29 cellular contexts compared by ENCODE assay signal in the genomic region with DNA sequence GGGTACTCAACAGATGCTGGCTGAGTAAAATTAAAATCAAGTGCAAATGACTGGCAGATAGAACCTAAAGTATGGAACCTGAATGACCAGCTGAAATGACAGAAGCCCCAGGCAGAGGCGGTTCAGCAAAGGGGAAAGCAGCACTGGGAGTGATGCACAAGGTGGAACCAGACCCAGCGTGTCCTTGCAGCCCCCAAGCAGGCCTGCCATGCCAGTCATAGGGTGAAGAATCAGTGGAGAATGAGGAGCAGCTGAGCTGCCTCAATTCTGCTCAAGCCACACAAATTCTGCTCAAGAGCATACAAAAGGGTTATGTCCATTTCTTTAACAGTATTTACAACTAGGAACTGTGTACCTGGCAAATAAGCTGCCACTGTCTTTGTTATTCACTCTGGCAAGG. TPM values are rescaled to one million over a fixed set of nuclear protein-coding genes. Genes with fewer than 3 reads are reported as not detected.
A peak's percentile ranks its signal among the peaks of the same experiment; 100 is the strongest.
DNase-seq lines count a peak whose midpoint lies in the region; ATAC-seq and TF ChIP-seq lines count a peak whose summit lies in the region.
"Had no signal": no experiment of that assay in that cellular context is flagged by ENCODE, and none has a peak within 500 bp of the region (broad histone marks: within the 10 kb centered on the region; RNA-seq: fewer than 3 reads in every experiment).

No MANE protein-coding gene starts in this region.

- H3K27ac Mint-ChIP-seq in activated CD8-positive, alpha-beta T cell treated with anti-CD3 and anti-CD28 coated beads, Interleukin-2, amount 10 ng/mL, durations not matched to agents 7 days and 5 days = peak overlapping the region; percentile 47
- H3K27ac Mint-ChIP-seq in activated CD8-positive, alpha-beta T cell treated with anti-CD3 and anti-CD28 coated beads for 36 hours = no peak overlapping the region

- no peak for TF ChIP-seq CTCF in activated CD8-positive, alpha-beta T cell treated with anti-CD3 and anti-CD28 coated beads for 36 hours (IDR thresholded peaks at IDR 0.05)
- TF ChIP-seq CTCF in dorsolateral prefrontal cortex (IDR thresholded peaks at IDR 0.05 in 54 of 56, conservative IDR thresholded peaks at IDR 0.05 in 2 of 56; ENCODE audit: low read depth in 1 of 56, partially characterized antibody in 56 of 56) (no peak), adrenal gland (IDR thresholded peaks at IDR 0.05) (no peak)

- CTCF ChIA-PET in activated CD8-positive, alpha-beta T cell treated with anti-CD3 and anti-CD28 coated beads, Interleukin-2, amount 10 ng/mL, durations not matched to agents 7 days and 5 days (lab: Charles Lee) = no interaction called here
- CTCF ChIA-PET in activated CD8-positive, alpha-beta T cell treated with anti-CD3 and anti-CD28 coated beads for 36 hours (lab: Charles Lee) = interaction anchor here (0.6 to 2.1 kb wide), 4 partner anchors 15 to 106 kb away, joined by 4 to 5 read pairs (median 4); no protein-coding TSS in a partner anchor

- no peaks in the 10 kb centered on the region for H3K27me3 Mint-ChIP-seq in activated CD8-positive, alpha-beta T cell treated with anti-CD3 and anti-CD28 coated beads, Interleukin-2, amount 10 ng/mL, durations not matched to agents 7 days and 5 days (ENCODE audit: low read depth)
- no peaks in the 10 kb centered on the region for H3K27me3 Mint-ChIP-seq in activated CD8-positive, alpha-beta T cell treated with anti-CD3 and anti-CD28 coated beads for 36 hours
- H3K27me3 Mint-ChIP-seq: activated CD4-positive, alpha-beta memory T cell treated with anti-CD3 and anti-CD28 coated beads for 36 hours had no signal

- peak overlapping the region; percentile 41 for H3K9ac ChIP-seq in muscle layer of colon (ENCODE audit: low read length)

- H3K4me3 ChIP-seq in dorsolateral prefrontal cortex = no peak overlapping the region
- H3K4me3 ChIP-seq in muscle layer of colon (ENCODE audit: low read depth in 1 of 2, low read length in 2 of 2) = no peak overlapping the region
- H3K4me3 ChIP-seq in adrenal gland = no peak overlapping the region
- H3K4me3 ChIP-seq: ascending aorta, colonic mucosa, HAP-1, ovary had no signal

- H3K27me3 ChIP-seq in dorsolateral prefrontal cortex = no peaks in the 10 kb centered on the region
- no peaks in the 10 kb centered on the region for H3K27me3 ChIP-seq in muscle layer of colon (ENCODE audit: control insufficient read depth in 1 of 2, insufficient read depth in 2 of 2, low read length in 2 of 2)
- no peaks in the 10 kb centered on the region for H3K27me3 ChIP-seq in adrenal gland
- H3K27me3 ChIP-seq: ascending aorta, BE2C, colonic mucosa, ovary had no signal

- H3K36me3 ChIP-seq in muscle layer of colon (ENCODE audit: insufficient read depth, low read length) (peaks cover 12% of the 10 kb centered on the region), adrenal gland (replicated peaks in 1 of 2) (peaks cover 0 to 21% of the 10 kb centered on the region in 2 donors)
- H3K36me3 ChIP-seq: ovary had no signal

- DNase-seq in activated CD8-positive, alpha-beta T cell treated with anti-CD3 and anti-CD28 coated beads, Interleukin-2, amount 10 ng/mL, durations not matched to agents 7 days and 5 days = no peak
- no peak for DNase-seq in activated CD8-positive, alpha-beta T cell treated with anti-CD3 and anti-CD28 coated beads for 36 hours
- DNase-seq in dorsolateral prefrontal cortex (peak in 2 of 10 donors; percentile 1 to 12), substantia nigra (lab: John Stamatoyannopoulos, UW) (no peak), adrenal gland (no peak), epidermal melanocyte (ENCODE audit: insufficient read length, low spot score) (no peak)
- DNase-seq: activated CD4-positive, alpha-beta memory T cell treated with anti-CD3 and anti-CD28 coated beads for 36 hours; activated CD4-positive, CD25-positive, alpha-beta regulatory T cell; activated naive CD4-positive, alpha-beta T cell treated with Interleukin-2 at 50 U/mL for 16 hours; activated T-cell treated with anti-CD3 and anti-CD28 coated beads, Interleukin-2, amount 50 U/mL, for 1 hour; BE2C; Caco-2; colonic mucosa; foreskin melanocyte; Karpas-422; kidney; natural killer cell; NCI-H1048; NCI-H1930; NCI-H345; small intestine; stimulated activated CD4-positive, alpha-beta T cell treated with anti-CD3 and anti-CD28 coated beads, Interleukin-4, amount 100 ng/mL, for 4 hours had no signal

- 83 to 100% (median 89%) methylated on average over 2 of the region's 2 CpGs for WGBS in adrenal gland, 4 donors

- H3K4me3 Mint-ChIP-seq in activated CD8-positive, alpha-beta T cell treated with anti-CD3 and anti-CD28 coated beads, Interleukin-2, amount 10 ng/mL, durations not matched to agents 7 days and 5 days = no peak overlapping the region
- H3K4me3 Mint-ChIP-seq in activated CD8-positive, alpha-beta T cell treated with anti-CD3 and anti-CD28 coated beads for 36 hours = no peak overlapping the region
- H3K4me3 Mint-ChIP-seq: activated CD4-positive, alpha-beta memory T cell treated with anti-CD3 and anti-CD28 coated beads for 36 hours; natural killer cell had no signal

- H3K4me1 Mint-ChIP-seq in activated CD8-positive, alpha-beta T cell treated with anti-CD3 and anti-CD28 coated beads, Interleukin-2, amount 10 ng/mL, durations not matched to agents 7 days and 5 days (ENCODE audit: low read depth) = peaks cover 15% of the 10 kb centered on the region
- H3K4me1 Mint-ChIP-seq in activated CD8-positive, alpha-beta T cell treated with anti-CD3 and anti-CD28 coated beads for 36 hours (ENCODE audit: low read depth) = peaks cover 26% of the 10 kb centered on the region

- H3K27ac ChIP-seq in dorsolateral prefrontal cortex (peak overlapping the region in 41 of 59 donors; percentile 3 to 76 (median 37)), muscle layer of colon (ENCODE audit: low read depth, low read length) (peak overlapping the region; percentile 47), substantia nigra (ENCODE audit: low read depth, low read length, poor library complexity, severe bottlenecking) (peak overlapping the region; percentile 22), adrenal gland (no peak overlapping the region)
- H3K27ac ChIP-seq: ascending aorta, colonic mucosa, ovary had no signal

- H3K4me1 ChIP-seq in muscle layer of colon (ENCODE audit: insufficient read depth, low read length) (peaks cover 28% of the 10 kb centered on the region), adrenal gland (replicated peaks in 1 of 2) (peaks cover 0 to 17% of the 10 kb centered on the region in 2 donors)
- H3K4me1 ChIP-seq: BE2C, Caco-2, colonic mucosa, HAP-1 had no signal

- no peaks in the 10 kb centered on the region for H3K9me3 Mint-ChIP-seq in activated CD8-positive, alpha-beta T cell treated with anti-CD3 and anti-CD28 coated beads, Interleukin-2, amount 10 ng/mL, durations not matched to agents 7 days and 5 days (ENCODE audit: insufficient read depth)
- no peaks in the 10 kb centered on the region for H3K9me3 Mint-ChIP-seq in activated CD8-positive, alpha-beta T cell treated with anti-CD3 and anti-CD28 coated beads for 36 hours
- H3K9me3 Mint-ChIP-seq: activated CD4-positive, alpha-beta memory T cell treated with anti-CD3 and anti-CD28 coated beads for 36 hours; natural killer cell had no signal

- TF ChIP-seq POLR2A in adrenal gland (IDR thresholded peaks at IDR 0.05) = no peak

- no peak for ATAC-seq in activated CD8-positive, alpha-beta T cell treated with anti-CD3 and anti-CD28 coated beads, Interleukin-2, amount 10 ng/mL, durations not matched to agents 7 days and 5 days
- no peak for ATAC-seq in activated CD8-positive, alpha-beta T cell treated with anti-CD3 and anti-CD28 coated beads for 36 hours
- no peak for ATAC-seq in GM19035 (IDR thresholded peaks at IDR 0.05; ENCODE audit: unreplicated experiment)
- ATAC-seq: natural killer cell had no signal

- H3K9me3 ChIP-seq in muscle layer of colon (ENCODE audit: low read length) = no peaks in the 10 kb centered on the region
- no peaks in the 10 kb centered on the region for H3K9me3 ChIP-seq in adrenal gland (replicated peaks in 1 of 3)
- H3K9me3 ChIP-seq: ascending aorta, BE2C, Caco-2, colonic mucosa, HAP-1, ovary had no signal

- intact Hi-C loops in activated CD8-positive, alpha-beta T cell treated with anti-CD3 and anti-CD28 coated beads for 36 hours (cut with micrococcal nuclease) = no loop called here
- intact Hi-C loops in dorsolateral prefrontal cortex (cut with DNase I) (no loop called here), adrenal gland (cut with DNase I) (no loop called here)

- peaks cover 17% of the 10 kb centered on the region for H3K36me3 Mint-ChIP-seq in activated CD8-positive, alpha-beta T cell treated with anti-CD3 and anti-CD28 coated beads, Interleukin-2, amount 10 ng/mL, durations not matched to agents 7 days and 5 days (ENCODE audit: low read depth)
- peaks cover 2% of the 10 kb centered on the region for H3K36me3 Mint-ChIP-seq in activated CD8-positive, alpha-beta T cell treated with anti-CD3 and anti-CD28 coated beads for 36 hours (ENCODE audit: low read depth)
- H3K36me3 Mint-ChIP-seq: natural killer cell had no signal

- POLR2A ChIA-PET in activated CD8-positive, alpha-beta T cell treated with anti-CD3 and anti-CD28 coated beads, Interleukin-2, amount 10 ng/mL, durations not matched to agents 7 days and 5 days (lab: Charles Lee) = no interaction called here
- POLR2A ChIA-PET in activated CD8-positive, alpha-beta T cell treated with anti-CD3 and anti-CD28 coated beads for 36 hours (lab: Charles Lee) = no interaction called here

RNA-seq across cellular contexts. Expression of gene ACTR1A, which starts 8.7 kb away (rescaled TPM):
- 10 to 100 TPM; 72.7 to 75.8 TPM for total RNA-seq in activated CD8-positive, alpha-beta T cell treated with anti-CD3 and anti-CD28 coated beads, Interleukin-2, amount 10 ng/mL, durations not matched to agents 7 days and 5 days
- 10 to 100 TPM; 47.1 to 51.3 TPM for total RNA-seq in activated CD8-positive, alpha-beta T cell treated with anti-CD3 and anti-CD28 coated beads for 36 hours
- 100 to 1,000 TPM; 106 to 185 (median 154) TPM for total RNA-seq in dorsolateral prefrontal cortex
- total RNA-seq in adrenal gland = 100 to 1,000 TPM in 5 of 8 donors, 10 to 100 TPM in 3; 80.4 to 154 (median 106) TPM
- polyA plus RNA-seq in adrenal gland = 100 to 1,000 TPM in 2 of 3 donors, 10 to 100 TPM in 1; 68.1 to 117 (median 102) TPM

RNA-seq across cellular contexts. Expression of gene SUFU, which starts 10.0 kb away (rescaled TPM):
- total RNA-seq in activated CD8-positive, alpha-beta T cell treated with anti-CD3 and anti-CD28 coated beads, Interleukin-2, amount 10 ng/mL, durations not matched to agents 7 days and 5 days = 10 to 100 TPM; 10.6 to 12.0 TPM
- total RNA-seq in activated CD8-positive, alpha-beta T cell treated with anti-CD3 and anti-CD28 coated beads for 36 hours = 1 to 10 TPM; 8.5 to 8.8 TPM
- 10 to 100 TPM in 119 of 120 experiments, 1 to 10 TPM in 1; 9.6 to 23.5 (median 14.8) TPM for total RNA-seq in dorsolateral prefrontal cortex
- total RNA-seq in adrenal gland = 10 to 100 TPM in 6 of 8 donors, 1 to 10 TPM in 2; 8.3 to 20.2 (median 13.0) TPM
- 10 to 100 TPM in 1 of 3 donors, 1 to 10 TPM in 2; 4.3 to 11.8 (median 8.3) TPM for polyA plus RNA-seq in adrenal gland

RNA-seq across cellular contexts. Expression of gene C10orf95, which starts 42.4 kb away (rescaled TPM):
- total RNA-seq in activated CD8-positive, alpha-beta T cell treated with anti-CD3 and anti-CD28 coated beads, Interleukin-2, amount 10 ng/mL, durations not matched to agents 7 days and 5 days = under 1 TPM in 1 of 2 experiments, not detected in 1; 0.32 TPM
- total RNA-seq in activated CD8-positive, alpha-beta T cell treated with anti-CD3 and anti-CD28 coated beads for 36 hours = under 1 TPM; 0.20 to 0.36 TPM
- total RNA-seq in dorsolateral prefrontal cortex = 1 to 10 TPM in 4 of 120 experiments, under 1 TPM in 54, not detected in 62; 0.26 to 1.3 (median 0.45) TPM
- under 1 TPM in 3 of 8 donors, not detected in 5; 0.14 to 0.28 (median 0.18) TPM for total RNA-seq in adrenal gland
- polyA plus RNA-seq in adrenal gland = under 1 TPM in 2 of 3 donors, not detected in 1; 0.24 TPM
- total RNA-seq: A172, ascending aorta, Daoy had no signal

Comparison
In these comparisons a context has a peak if more than half of its experiments do, and no peak if none do; other contexts are left out.
1. H3K27ac ChIP-seq: peak in dorsolateral prefrontal cortex (41 of 59), muscle layer of colon (single experiment) and substantia nigra (single experiment); none in adrenal gland (0 of 5).